Comparison of ENCODE assay signal across 8 cellular contexts in genomic region chr17:7922499-7923289, GRCh38. TPM values are rescaled to one million over a fixed set of nuclear protein-coding genes. Genes with fewer than 3 reads are reported as not detected.
A peak's percentile ranks its signal among the peaks of the same experiment; 100 is the strongest.
DNase-seq lines count a peak whose midpoint lies in the region; ATAC-seq, FAIRE-seq and TF ChIP-seq lines count a peak whose summit lies in the region.

No MANE protein-coding gene starts in this region.

- no peak for ATAC-seq in GM21786 (IDR thresholded peaks at IDR 0.05; ENCODE audit: unreplicated experiment)

- no peak for TF ChIP-seq CTCF in cardiac fibroblast (IDR thresholded peaks at IDR 0.05; ENCODE audit: low read depth, low read length)
- TF ChIP-seq CTCF in smooth muscle cell (IDR thresholded peaks at IDR 0.05; ENCODE audit: borderline replicate concordance, insufficient read depth, poor library complexity, severe bottlenecking) = no peak

- DNase-seq in GM18507 (ENCODE audit: extremely low spot score, insufficient read length, low read depth) = peak; percentile 62
- DNase-seq in activated CD4-positive, CD25-positive, alpha-beta regulatory T cell treated with anti-CD3 and anti-CD28 coated beads, Interleukin-2, amount 50 U/mL, for 16 hours (ENCODE audit: low read depth, low spot score) = peak; percentile 72
- peak; percentile 77 to 88 for DNase-seq in cardiac fibroblast (ENCODE audit: low read depth in 2 of 2)
- peak; percentile 53 for DNase-seq in inferior parietal cortex (ENCODE audit: extremely low spot score)
- DNase-seq in smooth muscle cell (lab: John Stamatoyannopoulos, UW; ENCODE audit: unreplicated experiment) = peak; percentile 50
- DNase-seq in NCI-H1048 (lab: John Stamatoyannopoulos, UW) = no peak
- DNase-seq in NCI-H345 (lab: John Stamatoyannopoulos, UW) = no peak

- H3K4me3 ChIP-seq in cardiac fibroblast (replicated peaks in 1 of 2; ENCODE audit: low read depth in 2 of 2, low read length in 2 of 2) (peak overlapping the region; percentile 37 to 41), smooth muscle cell (peak overlapping the region; percentile 47)

- no peaks in the 10 kb centered on the region for H3K36me3 ChIP-seq in smooth muscle cell (ENCODE audit: low read depth)

- peak overlapping the region; percentile 57 for H3K9ac ChIP-seq in smooth muscle cell (ENCODE audit: low read depth)

- H2AFZ ChIP-seq in smooth muscle cell (ENCODE audit: low read depth) = peak overlapping the region; percentile 93

- H3K9me3 ChIP-seq in smooth muscle cell (replicated peaks; ENCODE audit: low read depth) = no peaks in the 10 kb centered on the region

- peaks cover 7% of the 10 kb centered on the region for H3F3A ChIP-seq in smooth muscle cell (ENCODE audit: low read depth)

- no peaks in the 10 kb centered on the region for H3K27me3 ChIP-seq in smooth muscle cell (ENCODE audit: low read depth)

- FAIRE-seq in GM18507 (lab: Jason Lieb, UNC) = peak; percentile 69

- WGBS in smooth muscle cell (ENCODE audit: low lambda C conversion rate) = 19% methylated on average over 28 of the region's 42 CpGs

- peaks cover 8% of the 10 kb centered on the region for H3K4me1 ChIP-seq in smooth muscle cell (ENCODE audit: low read depth)

- peak overlapping the region; percentile 86 for H3K4me2 ChIP-seq in smooth muscle cell

- H3K79me2 ChIP-seq in smooth muscle cell (ENCODE audit: low read depth) = no peaks in the 10 kb centered on the region

- H4K20me1 ChIP-seq in smooth muscle cell (ENCODE audit: low read depth) = no peaks in the 10 kb centered on the region

- peak overlapping the region; percentile 33 for H3K27ac ChIP-seq in smooth muscle cell (ENCODE audit: low read depth)

RNA-seq across cellular contexts. Expression of gene RNF227, which starts 6.6 kb away (rescaled TPM):
- 3.4 and 5.4 TPM in 2 replicates for total RNA-seq in smooth muscle cell
- polyA plus RNA-seq in smooth muscle cell = 3.5 and 5.1 TPM in 2 replicates

RNA-seq across cellular contexts. Expression of gene KCNAB3, which starts 7.0 kb away (rescaled TPM):
- 4.6 and 8.7 TPM in 2 replicates for total RNA-seq in smooth muscle cell
- polyA plus RNA-seq in smooth muscle cell = 4.4 and 5.3 TPM in 2 replicates

RNA-seq across cellular contexts. Expression of gene TRAPPC1, which starts 9.1 kb away (rescaled TPM):
- 53.6 and 56.2 TPM in 2 replicates for total RNA-seq in smooth muscle cell
- 364 and 392 TPM in 2 replicates for polyA plus RNA-seq in smooth muscle cell

RNA-seq across cellular contexts. Expression of gene CNTROB, which starts 9.3 kb away (rescaled TPM):
- total RNA-seq in smooth muscle cell = 11.1 and 23.5 TPM in 2 replicates
- polyA plus RNA-seq in smooth muscle cell = 20.6 and 26.3 TPM in 2 replicates

RNA-seq across cellular contexts. Expression of gene CHD3, which starts 34.1 kb away (rescaled TPM):
- total RNA-seq in smooth muscle cell = 28.5 and 34.9 TPM in 2 replicates
- polyA plus RNA-seq in smooth muscle cell = 16.3 and 23.5 TPM in 2 replicates

Comparison
In these comparisons a context has a peak if more than half of its experiments do, and no peak if none do; other contexts are left out.
1. DNase-seq: peak in GM18507 (single experiment), activated CD4-positive, CD25-positive, alpha-beta regulatory T cell treated with anti-CD3 and anti-CD28 coated beads, Interleukin-2, amount 50 U/mL, for 16 hours (single experiment), cardiac fibroblast (2 of 2), inferior parietal cortex (single experiment) and smooth muscle cell (single experiment); none in NCI-H1048 (single experiment) and NCI-H345 (single experiment).